In genomic region chr13:45162194-45162593, GRCh38 we compare ENCODE assay signal across 14 cellular contexts. TPM values are rescaled to one million over a fixed set of nuclear protein-coding genes. Genes with fewer than 3 reads are reported as not detected.
DNase-seq lines count a peak whose midpoint lies in the region; ATAC-seq and TF ChIP-seq lines count a peak whose summit lies in the region.
"Had no signal": no experiment of that assay in that cellular context is flagged by ENCODE, and none has a peak within 500 bp of the region (broad histone marks: within the 10 kb centered on the region; RNA-seq: fewer than 3 reads in every experiment).

No MANE protein-coding gene starts in this region.

- 0 out of 2 replicates have a peak overlapping the region, but pooled peaks have one; percentile 22 for H3K23ac ChIP-seq in IMR-90 (ENCODE audit: low read depth, low read length)

- H4K20me1 ChIP-seq in IMR-90 (ENCODE audit: insufficient read depth, low read length) (no peaks in the 10 kb centered on the region), hepatocyte (ENCODE audit: insufficient read depth, poor library complexity, severe bottlenecking) (no peaks in the 10 kb centered on the region)

- peak overlapping the region; percentile 89 for H3K4ac ChIP-seq in IMR-90 (ENCODE audit: low read depth, low read length)

- H3K4me2 ChIP-seq in IMR-90 (ENCODE audit: low read depth, low read length) (peak overlapping the region; percentile 30; the same call in 1 of the 2 replicates), hepatocyte (no peak overlapping the region)

- H3K18ac ChIP-seq in IMR-90 (ENCODE audit: low read depth, low read length), result peak overlapping the region; percentile 96

- no peaks in the 10 kb centered on the region for H3K9me3 Mint-ChIP-seq in brain
- H3K9me3 Mint-ChIP-seq: neural crest cell had no signal

- H2AFZ ChIP-seq in IMR-90 (replicated peaks; ENCODE audit: low read length, poor library complexity), result no peak overlapping the region
- H2AFZ ChIP-seq in hepatocyte, result no peak overlapping the region

- H3K9me3 ChIP-seq in IMR-90 (ENCODE audit: control insufficient read depth, insufficient read depth, low read length) (no peaks in the 10 kb centered on the region), hepatocyte (ENCODE audit: low read depth) (no peaks in the 10 kb centered on the region), uterus (no peaks in the 10 kb centered on the region)

- peak overlapping the region; percentile 82 for H2BK120ac ChIP-seq in IMR-90 (ENCODE audit: low read depth, low read length)

- no peaks in the 10 kb centered on the region for H3K9me2 ChIP-seq in hepatocyte (replicated peaks; ENCODE audit: insufficient read depth)

- no peaks in the 10 kb centered on the region for H3K27me3 Mint-ChIP-seq in brain
- H3K27me3 Mint-ChIP-seq: activated naive CD8-positive, alpha-beta T cell had no signal

- dilution Hi-C loops in IMR-90 (cut with HindIII; ENCODE audit: low sequenced_read_pairs, unreplicated experiment), result no loop called here

- H2AK5ac ChIP-seq in IMR-90 (ENCODE audit: low read depth, low read length), result peak overlapping the region; percentile 52

- peaks cover 36% of the 10 kb centered on the region for H3K36me3 Mint-ChIP-seq in brain

- POLR2A ChIA-PET in IMR-90 (lab: Charles Lee; ENCODE audit: unreplicated experiment), result no interaction called here

- H3K27ac Mint-ChIP-seq in brain, result peak overlapping the region in 4 of 5 experiments; percentile 24 to 83 (median 78)
- H3K27ac Mint-ChIP-seq: activated naive CD8-positive, alpha-beta T cell had no signal

- no TSS peak for BruUV-seq in IMR-90 (replicated peaks; lab: Mats Ljungman, UMichigan)

- H2BK5ac ChIP-seq in IMR-90 (ENCODE audit: low read depth, low read length, poor library complexity, severe bottlenecking), result peak overlapping the region; percentile 89

- peak overlapping the region; percentile 90 for H3K27ac ChIP-seq in IMR-90 (ENCODE audit: insufficient read depth, low read length)
- H3K27ac ChIP-seq in hepatocyte, result peak overlapping the region; percentile 50
- peak overlapping the region; percentile 14 to 55 for H3K27ac ChIP-seq in uterus

- no peak for TF ChIP-seq RAD21 in IMR-90 (IDR thresholded peaks at IDR 0.05; ENCODE audit: low read length)

- no peak for TF ChIP-seq POLR2A in IMR-90 (IDR thresholded peaks at IDR 0.05; ENCODE audit: low read depth, low read length)
- TF ChIP-seq POLR2A in uterus (IDR thresholded peaks at IDR 0.05), result no peak

- H3K9me1 ChIP-seq in IMR-90 (ENCODE audit: insufficient read depth, low read length), result peaks cover 4% of the 10 kb centered on the region; the same call in 1 of the 2 replicates

- no peak overlapping the region for H3K4me3 Mint-ChIP-seq in brain
- H3K4me3 Mint-ChIP-seq: activated naive CD8-positive, alpha-beta T cell; neural crest cell had no signal

- H4K5ac ChIP-seq in IMR-90 (ENCODE audit: low read depth, low read length), result peak overlapping the region; percentile 87

- peak overlapping the region; percentile 87 for H4K91ac ChIP-seq in IMR-90 (ENCODE audit: insufficient read depth, low read depth, low read length)

- H2BK15ac ChIP-seq in IMR-90 (ENCODE audit: low read depth, low read length), result peak overlapping the region; percentile 90; the same call in 2 of the 3 replicates

- intact Hi-C loops in IMR-90 (cut with micrococcal nuclease), result no loop called here
- intact Hi-C loops in uterus (cut with DNase I; ENCODE audit: low total_unique reads), result no loop called here

- H3K4me1 ChIP-seq in IMR-90 (ENCODE audit: control insufficient read depth, insufficient read depth, low read length) (peaks cover 11% of the 10 kb centered on the region), hepatocyte (ENCODE audit: insufficient read depth) (no peaks in the 10 kb centered on the region), uterus (no peaks in the 10 kb centered on the region)

- no peaks in the 10 kb centered on the region for H3K79me2 ChIP-seq in hepatocyte

- H3K4me1 Mint-ChIP-seq in brain, result peaks cover 7% of the 10 kb centered on the region

- H2AK9ac ChIP-seq in IMR-90 (replicated peaks; ENCODE audit: low read depth, low read length, poor library complexity), result peak overlapping the region; percentile 20

- WGBS in IMR-90 (ENCODE audit: extremely low coverage in 2 of 2, insufficient read length in 1 of 2), 2 experiments, result no CpG with 5 or more reads among the region's 1 CpG
- 90% methylated on average over 1 of the region's 1 CpG for WGBS in hepatocyte (ENCODE audit: low lambda C conversion rate, missing lambda C conversion rate)

- DNase-seq in IMR-90 (peak; percentile 44), hepatocyte (ENCODE audit: low spot score) (peak; percentile 13), uterus (no peak), T1000 (lab: John Stamatoyannopoulos, UW) (no peak)
- DNase-seq: COR-L47, SHP77 treated with DMSO at 0.1 percent for 48 hours had no signal

- CTCF ChIA-PET in IMR-90 (lab: Yijun Ruan, JAX), result interaction anchor here (0.6 kb wide), 1 partner anchor 8 kb away, joined by 3 read pairs; no protein-coding TSS in a partner anchor

- TF ChIP-seq CTCF in IMR-90 (conservative IDR thresholded peaks at IDR 0.05; ENCODE audit: low read depth, low read length) (no peak), brain (conservative IDR thresholded peaks at IDR 0.05) (no peak), hepatocyte (IDR thresholded peaks at IDR 0.05; ENCODE audit: poor library complexity) (no peak), uterus (IDR thresholded peaks at IDR 0.05) (no peak)

- H3K79me1 ChIP-seq in IMR-90 (ENCODE audit: low read depth in 1 of 2, low read length in 2 of 2), result peaks cover 13 to 33% of the 10 kb centered on the region in 2 experiments; a peak in 3 of 4 replicates

- ATAC-seq in IMR-90 (ENCODE audit: low read depth) (peak; percentile 30), HG03571 (IDR thresholded peaks at IDR 0.05; ENCODE audit: unreplicated experiment) (no peak), HG03432 (IDR thresholded peaks at IDR 0.05; ENCODE audit: unreplicated experiment) (no peak)
- ATAC-seq: K562, left lobe of liver had no signal

- H2BK20ac ChIP-seq in IMR-90 (ENCODE audit: low read depth, low read length), result peak overlapping the region; percentile 79

- H3K56ac ChIP-seq in IMR-90 (ENCODE audit: extremely low read depth, insufficient read depth, low read length), result peak overlapping the region; percentile 48

- in situ Hi-C loops in IMR-90 (cut with MboI; ENCODE audit: low sequenced_read_pairs), result no loop called here

- H3K36me3 ChIP-seq in IMR-90 (ENCODE audit: control insufficient read depth, insufficient read depth, low read length), result peaks cover 9% of the 10 kb centered on the region
- no peaks in the 10 kb centered on the region for H3K36me3 ChIP-seq in hepatocyte (replicated peaks; ENCODE audit: insufficient read depth, low read depth)
- H3K36me3 ChIP-seq in uterus, result no peaks in the 10 kb centered on the region

- H3K14ac ChIP-seq in IMR-90 (replicated peaks; ENCODE audit: low read depth, low read length), result peak overlapping the region; percentile 76

- H3K4me3 ChIP-seq in IMR-90 (ENCODE audit: insufficient read depth, low read depth, low read length), result no peak overlapping the region
- H3K4me3 ChIP-seq in hepatocyte, result no peak overlapping the region
- no peak overlapping the region for H3K4me3 ChIP-seq in uterus
- H3K4me3 ChIP-seq: K562, skin epidermis had no signal

- peak overlapping the region; percentile 28; the same call in 1 of the 2 replicates for H3K9ac ChIP-seq in IMR-90 (ENCODE audit: low read depth, low read length)

- peak overlapping the region; percentile 44 to 67; a peak in 2 of 4 replicates for H4K8ac ChIP-seq in IMR-90 (ENCODE audit: low read depth in 2 of 2, low read length in 2 of 2)

- no peaks in the 10 kb centered on the region for H3K27me3 ChIP-seq in IMR-90 (ENCODE audit: control insufficient read depth, insufficient read depth, low read length)
- H3K27me3 ChIP-seq in hepatocyte, result no peaks in the 10 kb centered on the region
- H3K27me3 ChIP-seq in uterus, result no peaks in the 10 kb centered on the region

TF ChIP-seq in IMR-90, 13 proteins besides CTCF, POLR2A, EP300 and RAD21:
- TF ChIP-seq ELK1 (IDR thresholded peaks at IDR 0.05; ENCODE audit: borderline replicate concordance, low read depth, low read length) (no peak), SMC3 (IDR thresholded peaks at IDR 0.05; ENCODE audit: low read depth, low read length) (no peak), MAFK (IDR thresholded peaks at IDR 0.05; ENCODE audit: low read depth, low read length) (no peak), CHD1 (IDR thresholded peaks at IDR 0.05; ENCODE audit: low read depth, low read length) (no peak), MXI1 (IDR thresholded peaks at IDR 0.05; ENCODE audit: borderline replicate concordance, low read depth, low read length) (no peak), NFE2L2 (IDR thresholded peaks at IDR 0.05; ENCODE audit: low read depth, low read length) (no peak)
TF ChIP-seq in IMR-90: peak in this region for 0.

RNA-seq across cellular contexts. Expression of gene KCTD4, which starts 38.7 kb away (rescaled TPM):
- total RNA-seq in IMR-90 (2012; rRNA removed) (0.56 and 0.72 TPM in 2 replicates), hepatocyte (0.23 and 0.60 TPM in 2 replicates), uterus (not detected)
- polyA plus RNA-seq in IMR-90 (2012; rRNA removed) (0.40 and 0.53 TPM in 2 replicates), brain (ENCODE audit: insufficient read depth, low read depth, low replicate concordance) (3.1 TPM), hepatocyte (0.21 and 1.2 TPM in 2 replicates)
- polyA plus RNA-seq in IMR-90 (2012; cell fraction: cytosol; rRNA removed), result 0.05 and 0.08 TPM in 2 replicates
- polyA plus RNA-seq in IMR-90 (2012; cell fraction: nucleus; rRNA removed; ENCODE audit: low replicate concordance), result 0.03 and 0.25 TPM in 2 replicates
- total RNA-seq: K562, left lobe of liver, neural crest cell had no signal
- polyA plus RNA-seq: K562 had no signal

RNA-seq across cellular contexts. Expression of gene GTF2F2, which starts 41.9 kb away (rescaled TPM):
- 16.5 and 35.6 TPM in 2 replicates for total RNA-seq in IMR-90 (2012; rRNA removed)
- polyA plus RNA-seq in IMR-90 (2012; rRNA removed), result 19.2 and 21.0 TPM in 2 replicates
- polyA plus RNA-seq in IMR-90 (2012; cell fraction: cytosol; rRNA removed), result 5.5 and 7.9 TPM in 2 replicates
- polyA plus RNA-seq in IMR-90 (2012; cell fraction: nucleus; rRNA removed; ENCODE audit: low replicate concordance), result 2.6 and 9.0 TPM in 2 replicates
- 8.5 TPM for polyA plus RNA-seq in brain (ENCODE audit: insufficient read depth, low read depth, low replicate concordance)
- 25.7 and 25.8 TPM in 2 replicates for total RNA-seq in hepatocyte
- 23.1 and 26.7 TPM in 2 replicates for polyA plus RNA-seq in hepatocyte
- 10 to 100 TPM in 3 of 4 donors, 1 to 10 TPM in 1; 6.2 to 35.1 (median 20.9) TPM for total RNA-seq in uterus

Comparison
In these comparisons a context has a peak if more than half of its experiments do, and no peak if none do; other contexts are left out.
1. DNase-seq: peak in IMR-90 (single experiment) and hepatocyte (single experiment); none in uterus (0 of 2) and T1000 (single experiment).
2. H3K27ac ChIP-seq: peak in every context shown above with its lines; median percentile 90 in IMR-90; 50 in hepatocyte; 34 in uterus.